ENCODE assay signal across 14 cellular contexts in genomic region chr16:27723711-27724490, GRCh38.
DNase-seq lines count a peak whose midpoint lies in the region; ATAC-seq and TF ChIP-seq lines count a peak whose summit lies in the region.
"Had no signal": no experiment of that assay in that cellular context is flagged by ENCODE, and none has a peak within 500 bp of the region (broad histone marks: within the 10 kb centered on the region; RNA-seq: fewer than 3 reads in every experiment).

No MANE protein-coding gene starts in this region.

- H3K36me3 ChIP-seq in vagina, result no peaks in the 10 kb centered on the region
- H3K36me3 ChIP-seq in naive thymus-derived CD4-positive, alpha-beta T cell (ENCODE audit: control insufficient read depth in 2 of 3, insufficient read depth in 3 of 3, low read length in 3 of 3), result peaks cover 0 to 32% (median 0%) of the 10 kb centered on the region in 3 experiments

- H3K27me3 ChIP-seq in vagina, result no peaks in the 10 kb centered on the region
- H3K27me3 ChIP-seq in naive thymus-derived CD4-positive, alpha-beta T cell (ENCODE audit: control insufficient read depth in 2 of 2, insufficient read depth in 2 of 2, low read length in 2 of 2), result no peaks in the 10 kb centered on the region
- H3K27me3 ChIP-seq: esophagus muscularis mucosa, spleen had no signal

- TF ChIP-seq CTCF in osteocyte (IDR thresholded peaks at IDR 0.05) (no peak), vagina (IDR thresholded peaks at IDR 0.05) (no peak)

- H3K9me3 Mint-ChIP-seq in osteocyte (ENCODE audit: unreplicated experiment), result no peaks in the 10 kb centered on the region
- no peaks in the 10 kb centered on the region for H3K9me3 Mint-ChIP-seq in stimulated activated naive CD8-positive, alpha-beta T cell treated with anti-CD3 and anti-CD28 coated beads, Interleukin-15, amount 100 ng/mL, for 72 hours
- H3K9me3 Mint-ChIP-seq in naive thymus-derived CD4-positive, alpha-beta T cell, result no peaks in the 10 kb centered on the region

- H3K4me1 ChIP-seq in vagina, result peaks cover 48% of the 10 kb centered on the region
- H3K4me1 ChIP-seq in naive thymus-derived CD4-positive, alpha-beta T cell (ENCODE audit: control insufficient read depth in 2 of 2, insufficient read depth in 2 of 2, low read length in 2 of 2), result no peaks in the 10 kb centered on the region

- no peaks in the 10 kb centered on the region for H3K9me3 ChIP-seq in vagina
- H3K9me3 ChIP-seq in naive thymus-derived CD4-positive, alpha-beta T cell (ENCODE audit: control insufficient read depth in 2 of 3, low read length in 3 of 3), result no peaks in the 10 kb centered on the region
- H3K9me3 ChIP-seq: esophagus muscularis mucosa, spleen had no signal

- H3K36me3 Mint-ChIP-seq in osteocyte (ENCODE audit: unreplicated experiment), result peaks cover 32% of the 10 kb centered on the region
- peaks cover 0 to 66% (median 28%) of the 10 kb centered on the region in 5 donors for H3K36me3 Mint-ChIP-seq in naive thymus-derived CD4-positive, alpha-beta T cell

- H3K27ac ChIP-seq in caudate nucleus (ENCODE audit: low read depth, low read length), result peak overlapping the region; percentile 96
- no peak overlapping the region for H3K27ac ChIP-seq in vagina
- H3K27ac ChIP-seq in naive thymus-derived CD4-positive, alpha-beta T cell (ENCODE audit: low read depth, low read length), result no peak overlapping the region
- H3K27ac ChIP-seq: GM23248, spleen had no signal

- peaks cover 21% of the 10 kb centered on the region for H3K4me1 Mint-ChIP-seq in osteocyte (ENCODE audit: unreplicated experiment)
- H3K4me1 Mint-ChIP-seq in stimulated activated naive CD8-positive, alpha-beta T cell treated with anti-CD3 and anti-CD28 coated beads, Interleukin-15, amount 100 ng/mL, for 72 hours, result no peaks in the 10 kb centered on the region
- H3K4me1 Mint-ChIP-seq in naive thymus-derived CD4-positive, alpha-beta T cell, result peaks cover 0 to 2% (median 0%) of the 10 kb centered on the region in 7 donors

- no peak overlapping the region for H3K4me3 Mint-ChIP-seq in osteocyte (ENCODE audit: unreplicated experiment)
- no peak overlapping the region for H3K4me3 Mint-ChIP-seq in stimulated activated naive CD8-positive, alpha-beta T cell treated with anti-CD3 and anti-CD28 coated beads, Interleukin-15, amount 100 ng/mL, for 72 hours
- no peak overlapping the region for H3K4me3 Mint-ChIP-seq in naive thymus-derived CD4-positive, alpha-beta T cell
- H3K4me3 Mint-ChIP-seq: CD14-positive monocyte had no signal

- intact Hi-C loops in vagina (cut with DNase I), result no loop called here
- intact Hi-C loops in naive thymus-derived CD4-positive, alpha-beta T cell (cut with micrococcal nuclease), result no loop called here

- POLR2A ChIA-PET in naive thymus-derived CD4-positive, alpha-beta T cell (lab: Charles Lee), result no interaction called here

- DNase-seq in DMS 273 treated with DMSO at 0.1 percent for 48 hours (lab: John Stamatoyannopoulos, UW), result peak; percentile 42
- DNase-seq in NCI-H2029 treated with DMSO at 0.1 percent for 48 hours (lab: John Stamatoyannopoulos, UW), result peak; percentile 18
- peak in 16 of 61 donors; percentile 9 to 65 (median 34) for DNase-seq in caudate nucleus (lab: John Stamatoyannopoulos, UW)
- no peak for DNase-seq in osteocyte (ENCODE audit: extremely low spot score, unreplicated experiment)
- no peak for DNase-seq in vagina (ENCODE audit: extremely low spot score in 2 of 2)
- no peak for DNase-seq in stimulated activated naive CD8-positive, alpha-beta T cell treated with anti-CD3 and anti-CD28 coated beads, Interleukin-15, amount 100 ng/mL, for 72 hours
- DNase-seq in naive thymus-derived CD4-positive, alpha-beta T cell, result no peak
- DNase-seq: GM23248, NCI-H1417, spleen had no signal

- CTCF ChIA-PET in naive thymus-derived CD4-positive, alpha-beta T cell (lab: Charles Lee), result no interaction called here

- TF ChIP-seq POLR2A in vagina (IDR thresholded peaks at IDR 0.05), result no peak

- H3K27me3 Mint-ChIP-seq in osteocyte (ENCODE audit: unreplicated experiment), result no peaks in the 10 kb centered on the region
- no peaks in the 10 kb centered on the region for H3K27me3 Mint-ChIP-seq in stimulated activated naive CD8-positive, alpha-beta T cell treated with anti-CD3 and anti-CD28 coated beads, Interleukin-15, amount 100 ng/mL, for 72 hours
- no peaks in the 10 kb centered on the region for H3K27me3 Mint-ChIP-seq in naive thymus-derived CD4-positive, alpha-beta T cell

- ATAC-seq in GM18498 (IDR thresholded peaks at IDR 0.05; ENCODE audit: unreplicated experiment), result no peak
- no peak for ATAC-seq in stimulated activated naive CD8-positive, alpha-beta T cell treated with anti-CD3 and anti-CD28 coated beads, Interleukin-15, amount 100 ng/mL, for 72 hours
- no peak for ATAC-seq in naive thymus-derived CD4-positive, alpha-beta T cell
- ATAC-seq: Panc1 had no signal

- peak overlapping the region; percentile 38 for H3K27ac Mint-ChIP-seq in osteocyte (ENCODE audit: unreplicated experiment)
- peak overlapping the region in 1 of 2 donors; percentile 27 for H3K27ac Mint-ChIP-seq in stimulated activated naive CD8-positive, alpha-beta T cell treated with anti-CD3 and anti-CD28 coated beads, Interleukin-15, amount 100 ng/mL, for 72 hours
- peak overlapping the region in 1 of 9 donors; percentile 23 for H3K27ac Mint-ChIP-seq in naive thymus-derived CD4-positive, alpha-beta T cell

- no peak overlapping the region for H3K4me3 ChIP-seq in vagina
- no peak overlapping the region for H3K4me3 ChIP-seq in naive thymus-derived CD4-positive, alpha-beta T cell (ENCODE audit: low read length)
- H3K4me3 ChIP-seq: esophagus muscularis mucosa, GM23248, spleen had no signal

Comparison
In these comparisons a context has a peak if more than half of its experiments do, and no peak if none do; other contexts are left out.
1. DNase-seq: peak in DMS 273 treated with DMSO at 0.1 percent for 48 hours (single experiment) and NCI-H2029 treated with DMSO at 0.1 percent for 48 hours (single experiment); none in osteocyte (single experiment), vagina (0 of 2), stimulated activated naive CD8-positive, alpha-beta T cell treated with anti-CD3 and anti-CD28 coated beads, Interleukin-15, amount 100 ng/mL, for 72 hours (0 of 2) and naive thymus-derived CD4-positive, alpha-beta T cell (0 of 9).